In genomic region chr5:10726913-10727517, GRCh38 we compare ENCODE assay signal across 9 cellular contexts. TPM values are rescaled to one million over a fixed set of nuclear protein-coding genes. Genes with fewer than 3 reads are reported as not detected.
DNase-seq lines count a peak whose midpoint lies in the region; ATAC-seq, FAIRE-seq and TF ChIP-seq lines count a peak whose summit lies in the region.
"Had no signal": no experiment of that assay in that cellular context is flagged by ENCODE, and none has a peak within 500 bp of the region (broad histone marks: within the 10 kb centered on the region; RNA-seq: fewer than 3 reads in every experiment).

No MANE protein-coding gene starts in this region.

- no peaks in the 10 kb centered on the region for H3K27me3 Mint-ChIP-seq in activated naive CD8-positive, alpha-beta T cell treated with anti-CD3 and anti-CD28 coated beads for 36 hours

- H3K36me3 Mint-ChIP-seq in activated naive CD8-positive, alpha-beta T cell treated with anti-CD3 and anti-CD28 coated beads for 36 hours: peaks cover 20% of the 10 kb centered on the region

- no peak overlapping the region for H3K4me3 Mint-ChIP-seq in activated naive CD8-positive, alpha-beta T cell treated with anti-CD3 and anti-CD28 coated beads for 36 hours

- DNase-seq in stimulated activated CD4-positive, alpha-beta T cell treated with anti-CD3 and anti-CD28 coated beads, Interleukin-15, amount 100 ng/mL, for 24 hours: peak; percentile 42
- no peak for DNase-seq in stimulated activated CD4-positive, alpha-beta T cell treated with anti-CD3 and anti-CD28 coated beads, Interleukin-4, amount 100 ng/mL, for 24 hours
- peak; percentile 41 for DNase-seq in activated naive CD8-positive, alpha-beta T cell treated with anti-CD3 and anti-CD28 coated beads for 36 hours
- DNase-seq in NCI-H2196 treated with DMSO at 0.1 percent for 48 hours (lab: John Stamatoyannopoulos, UW; ENCODE audit: unreplicated experiment) (no peak), NCI-H82 (lab: John Stamatoyannopoulos, UW) (no peak), epidermal melanocyte (ENCODE audit: insufficient read length, low spot score) (no peak), D721Med (ENCODE audit: insufficient read length, low spot score) (no peak)
- DNase-seq: DMS 273 treated with DMSO at 0.1 percent for 48 hours had no signal

- peaks cover 20% of the 10 kb centered on the region for H3K4me1 Mint-ChIP-seq in activated naive CD8-positive, alpha-beta T cell treated with anti-CD3 and anti-CD28 coated beads for 36 hours

- ATAC-seq in HG02970 (IDR thresholded peaks at IDR 0.05; ENCODE audit: low FRiP score, unreplicated experiment): peak; percentile 59

- no peak for FAIRE-seq in D721Med (lab: Jason Lieb, UNC)

- H3K27ac Mint-ChIP-seq in activated naive CD8-positive, alpha-beta T cell treated with anti-CD3 and anti-CD28 coated beads for 36 hours: no peak overlapping the region

- TF ChIP-seq CTCF in D721Med (IDR thresholded peaks at IDR 0.05; ENCODE audit: insufficient read depth, missing control alignments): no peak

- no peaks in the 10 kb centered on the region for H3K9me3 Mint-ChIP-seq in activated naive CD8-positive, alpha-beta T cell treated with anti-CD3 and anti-CD28 coated beads for 36 hours

RNA-seq across cellular contexts. Expression of gene DAP, which starts 34.0 kb away (rescaled TPM):
- 10 to 100 TPM; 53.2 to 53.4 TPM for total RNA-seq in activated naive CD8-positive, alpha-beta T cell treated with anti-CD3 and anti-CD28 coated beads for 36 hours

Comparison
In these comparisons a context has a peak if more than half of its experiments do, and no peak if none do; other contexts are left out.
1. DNase-seq: peak in stimulated activated CD4-positive, alpha-beta T cell treated with anti-CD3 and anti-CD28 coated beads, Interleukin-15, amount 100 ng/mL, for 24 hours (single experiment) and activated naive CD8-positive, alpha-beta T cell treated with anti-CD3 and anti-CD28 coated beads for 36 hours (single experiment); none in stimulated activated CD4-positive, alpha-beta T cell treated with anti-CD3 and anti-CD28 coated beads, Interleukin-4, amount 100 ng/mL, for 24 hours (single experiment), NCI-H2196 treated with DMSO at 0.1 percent for 48 hours (single experiment), NCI-H82 (single experiment), epidermal melanocyte (single experiment) and D721Med (single experiment).